In genomic region chr19:2269244-2270156, GRCh38 we compare ENCODE assay signal across 8 cellular contexts. TPM values are rescaled to one million over a fixed set of nuclear protein-coding genes. Genes with fewer than 3 reads are reported as not detected.
DNase-seq lines count a peak whose midpoint lies in the region; ATAC-seq, FAIRE-seq and TF ChIP-seq lines count a peak whose summit lies in the region.

No MANE protein-coding gene starts in this region.

- DNase-seq in D721Med (ENCODE audit: insufficient read length, low spot score) (peak; percentile 100), OCI-M1 (lab: John Stamatoyannopoulos, UW) (peak; percentile 94), erythroblast (lab: John Stamatoyannopoulos, UW) (peak; percentile 98 to 99)
- peak; percentile 99 for DNase-seq in activated T-cell treated with anti-CD3 and anti-CD28 coated beads, Interleukin-2, amount 50 U/mL, for 1 hour
- peak; percentile 99 for DNase-seq in stimulated activated CD8-positive, alpha-beta memory T cell treated with anti-CD3 and anti-CD28 coated beads, Interleukin-4, amount 100 ng/mL, for 48 hours

- TF ChIP-seq POLR2A in erythroblast (IDR thresholded peaks at IDR 0.05; ENCODE audit: low read length) = peak; percentile 99

- H3K27me3 Mint-ChIP-seq in IgD-negative memory B cell = no peaks in the 10 kb centered on the region

- peak; percentile 37 for ATAC-seq in GM21447 (IDR thresholded peaks at IDR 0.05; ENCODE audit: unreplicated experiment)

- no peak for FAIRE-seq in D721Med (lab: Jason Lieb, UNC)

- peak overlapping the region; percentile 93 to 100 (median 98) for H3K27ac Mint-ChIP-seq in IgD-negative memory B cell

- H3K4me1 Mint-ChIP-seq in IgD-negative memory B cell = peaks cover 27 to 37% (median 34%) of the 10 kb centered on the region in 3 donors

- TF ChIP-seq CTCF in D721Med (IDR thresholded peaks at IDR 0.05; ENCODE audit: insufficient read depth, missing control alignments) = no peak

- no peaks in the 10 kb centered on the region for H3K9me3 Mint-ChIP-seq in IgD-negative memory B cell

- peak overlapping the region; percentile 77 for H3K4me3 ChIP-seq in mucosa of stomach (ENCODE audit: low read length)

- peaks cover 49% of the 10 kb centered on the region for H3K4me1 ChIP-seq in mucosa of stomach (ENCODE audit: control insufficient read depth, insufficient read depth, low read length)

- no peaks in the 10 kb centered on the region for H3K9me3 ChIP-seq in mucosa of stomach (ENCODE audit: control insufficient read depth, low read length)

- H3K36me3 Mint-ChIP-seq in IgD-negative memory B cell = peaks cover 12% of the 10 kb centered on the region

- H3K9ac ChIP-seq in mucosa of stomach (ENCODE audit: low read length) = peak overlapping the region; percentile 95

- peak overlapping the region; percentile 91 to 99 (median 98) for H3K4me3 Mint-ChIP-seq in IgD-negative memory B cell

- H3K27me3 ChIP-seq in mucosa of stomach (ENCODE audit: control insufficient read depth, insufficient read depth, low read length) = no peaks in the 10 kb centered on the region

- H3K36me3 ChIP-seq in mucosa of stomach (ENCODE audit: control insufficient read depth, insufficient read depth, low read length) = no peaks in the 10 kb centered on the region

RNA-seq across cellular contexts. Expression of gene PEAK3, which starts 12.5 kb away (rescaled TPM):
- polyA plus RNA-seq in IgD-negative memory B cell = 0.26 TPM

RNA-seq across cellular contexts. Expression of gene JSRP1, which starts 13.3 kb away (rescaled TPM):
- 4.3 TPM for polyA plus RNA-seq in IgD-negative memory B cell

RNA-seq across cellular contexts. Expression of gene AMH, which starts 20.4 kb away (rescaled TPM):
- 0.15 TPM for polyA plus RNA-seq in IgD-negative memory B cell

RNA-seq across cellular contexts. Expression of gene SF3A2, which starts 32.9 kb away (rescaled TPM):
- polyA plus RNA-seq in IgD-negative memory B cell = 37.8 TPM

RNA-seq across cellular contexts. Expression of gene PLEKHJ1, which starts 33.4 kb away (rescaled TPM):
- polyA plus RNA-seq in IgD-negative memory B cell = 163 TPM

Comparison
In these comparisons a context has a peak if more than half of its experiments do, and no peak if none do; other contexts are left out.
1. Peak in every context shown above with its lines: DNase-seq, ATAC-seq and H3K4me3 ChIP-seq.